In the genomic region with DNA sequence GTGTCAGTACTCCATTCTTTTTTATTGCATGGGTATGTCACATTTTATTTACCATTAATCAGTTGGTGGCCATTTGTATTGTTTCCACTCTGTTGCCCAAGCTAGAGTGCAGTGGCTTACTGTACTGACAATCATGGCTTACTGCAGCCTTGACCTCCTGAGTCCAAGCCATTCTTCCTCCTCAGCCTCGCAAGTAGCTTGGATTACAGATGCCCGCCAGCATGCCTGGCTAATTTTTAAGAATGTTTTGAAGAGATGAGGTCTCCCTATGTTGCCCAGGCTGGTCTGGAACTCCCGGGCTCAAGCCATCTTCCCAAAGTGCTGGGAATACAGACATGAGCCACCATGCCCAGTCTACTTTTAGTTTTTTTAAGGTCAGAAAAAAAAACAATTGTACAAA, we compare ENCODE assay signal across 1 cellular context.
TF ChIP-seq lines count a peak whose summit lies in the region.

No MANE protein-coding gene starts in this region.

TF ChIP-seq in endothelial cell of umbilical vein, 7 proteins besides CTCF, POLR2A, EP300 and RAD21 (continued from another document):
- TF ChIP-seq JUN (IDR thresholded peaks at IDR 0.05; ENCODE audit: borderline replicate concordance, insufficient read depth, insufficient read length, low read depth): no peak
- TF ChIP-seq GATA2 (IDR thresholded peaks at IDR 0.05; ENCODE audit: insufficient read depth, insufficient read length, low read depth, low read length): no peak
- TF ChIP-seq, protein P1, sequence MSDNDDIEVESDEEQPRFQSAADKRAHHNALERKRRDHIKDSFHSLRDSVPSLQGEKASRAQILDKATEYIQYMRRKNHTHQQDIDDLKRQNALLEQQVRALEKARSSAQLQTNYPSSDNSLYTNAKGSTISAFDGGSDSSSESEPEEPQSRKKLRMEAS (IDR thresholded peaks at IDR 0.05; ENCODE audit: insufficient read depth, insufficient read length): no peak
- no peak for TF ChIP-seq EZH2 (IDR thresholded peaks at IDR 0.05; ENCODE audit: borderline replicate concordance, low read depth, low read length, severe bottlenecking)
- no peak for TF ChIP-seq FOS (IDR thresholded peaks at IDR 0.05; ENCODE audit: borderline replicate concordance, insufficient read depth, low read length)
- TF ChIP-seq POLR2AphosphoS5 (IDR thresholded peaks at IDR 0.05; ENCODE audit: insufficient read depth, low read depth, low read length): no peak
